In the genomic region with DNA sequence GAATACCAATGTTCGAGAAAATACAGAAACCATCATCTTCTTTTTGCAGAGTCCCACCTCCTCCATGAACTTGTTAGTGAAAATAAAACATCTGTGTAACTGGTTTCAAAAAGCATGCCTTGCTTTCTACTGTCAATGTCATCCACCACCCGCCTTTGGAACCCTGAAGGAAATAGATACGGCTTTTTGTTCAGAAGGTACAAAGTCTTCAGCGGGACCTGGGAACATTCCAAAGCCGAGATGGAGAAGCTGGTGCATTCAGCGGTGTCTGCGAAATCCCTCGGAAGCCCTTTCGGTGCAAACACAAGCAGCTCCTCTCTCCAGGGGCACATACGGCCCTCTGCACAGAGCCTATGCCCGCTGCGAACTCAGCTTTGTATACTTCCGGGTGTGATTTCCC, we compare ENCODE assay signal across 29 cellular contexts.
"Had no signal": no experiment of that assay in that cellular context is flagged by ENCODE, and none has a peak within 500 bp of the region (broad histone marks: within the 10 kb centered on the region; RNA-seq: fewer than 3 reads in every experiment).

No MANE protein-coding gene starts in this region.

- H3K9me3 ChIP-seq: ovary, psoas muscle, right lobe of liver, sigmoid colon, spleen, stomach, thoracic aorta, thyroid gland, tibial nerve, upper lobe of left lung, vagina had no signal

- ATAC-seq: naive thymus-derived CD8-positive, alpha-beta T cell; natural killer cell treated with Interleukin-12 subunit alpha and Interleukin-12 subunit beta and Interleukin-15 and Interleukin-18, amount 100 ng/mL, for 72 hours; psoas muscle; right cardiac atrium; right lobe of liver; stimulated activated effector memory CD8-positive, alpha-beta T cell treated with anti-CD3 and anti-CD28 coated beads, Interleukin-12 subunit alpha, Interleukin-12 subunit beta, amount 100 ng/mL, for 72 hours; stimulated activated naive B cell treated with anti-CD40 and anti-IgM and Interleukin-4, amounts not matched to agents 10 μg/mL and 1 μg/mL and 100 μg/mL, for 72 hours had no signal

- H2AFZ ChIP-seq: neural progenitor cell, parathyroid adenoma had no signal

- H3K36me3 ChIP-seq: neural progenitor cell, ovary, right lobe of liver, sigmoid colon, spleen, stomach, thoracic aorta, thyroid gland, tibial nerve, upper lobe of left lung, vagina had no signal

- H3K9ac ChIP-seq: neural progenitor cell, parathyroid adenoma had no signal

- H3K9me3 Mint-ChIP-seq: natural killer cell treated with Interleukin-12 subunit alpha and Interleukin-12 subunit beta and Interleukin-15 and Interleukin-18, amount 100 ng/mL, for 72 hours; neural progenitor cell; stimulated activated effector memory CD8-positive, alpha-beta T cell treated with anti-CD3 and anti-CD28 coated beads, Interleukin-12 subunit alpha, Interleukin-12 subunit beta, amount 100 ng/mL, for 72 hours; stimulated activated naive B cell treated with anti-CD40 and anti-IgM and Interleukin-4, amounts not matched to agents 10 μg/mL and 1 μg/mL and 100 μg/mL, for 72 hours; stimulated activated naive CD8-positive, alpha-beta T cell treated with anti-CD3 and anti-CD28 coated beads, Interleukin-15, Interleukin-2, amounts not matched to agents 100 ng/mL and 50 ng/mL, for 24 hours had no signal

- H3K36me3 Mint-ChIP-seq: naive thymus-derived CD8-positive, alpha-beta T cell; natural killer cell treated with Interleukin-12 subunit alpha and Interleukin-12 subunit beta and Interleukin-15 and Interleukin-18, amount 100 ng/mL, for 72 hours; neural progenitor cell; stimulated activated effector memory CD8-positive, alpha-beta T cell treated with anti-CD3 and anti-CD28 coated beads, Interleukin-12 subunit alpha, Interleukin-12 subunit beta, amount 100 ng/mL, for 72 hours; stimulated activated naive B cell treated with anti-CD40 and anti-IgM and Interleukin-4, amounts not matched to agents 10 μg/mL and 1 μg/mL and 100 μg/mL, for 72 hours had no signal

- H3K27ac Mint-ChIP-seq: naive thymus-derived CD8-positive, alpha-beta T cell; natural killer cell treated with Interleukin-12 subunit alpha and Interleukin-12 subunit beta and Interleukin-15 and Interleukin-18, amount 100 ng/mL, for 72 hours; neural progenitor cell; progenitor cell of endocrine pancreas; stimulated activated effector memory CD8-positive, alpha-beta T cell treated with anti-CD3 and anti-CD28 coated beads, Interleukin-12 subunit alpha, Interleukin-12 subunit beta, amount 100 ng/mL, for 72 hours; stimulated activated naive B cell treated with anti-CD40 and anti-IgM and Interleukin-4, amounts not matched to agents 10 μg/mL and 1 μg/mL and 100 μg/mL, for 72 hours; stimulated activated naive CD8-positive, alpha-beta T cell treated with anti-CD3 and anti-CD28 coated beads, Interleukin-15, Interleukin-2, amounts not matched to agents 100 ng/mL and 50 ng/mL, for 24 hours had no signal

- H3K27me3 ChIP-seq: neural progenitor cell, ovary, right lobe of liver, sigmoid colon, stomach, thyroid gland, tibial nerve, upper lobe of left lung, vagina had no signal

- DNase-seq: naive thymus-derived CD8-positive, alpha-beta T cell; occipital lobe; ovary; posterior cingulate gyrus; psoas muscle; right cardiac atrium; right lobe of liver; sigmoid colon; spleen; stimulated activated CD4-positive, alpha-beta T cell treated with anti-CD3 and anti-CD28 coated beads, Interleukin-12 subunit alpha, Interleukin-12 subunit beta, amount 100 ng/mL, for 4 hours; stimulated activated CD4-positive, alpha-beta T cell treated with anti-CD3 and anti-CD28 coated beads, Interleukin-1b, Interleukin-23, amount 100 ng/mL, for 48 hours; stimulated activated CD4-positive, alpha-beta T cell treated with anti-CD3 and anti-CD28 coated beads, Interleukin-4, amount 100 ng/mL, for 1 hour; stimulated activated CD4-positive, alpha-beta T cell treated with anti-CD3 and anti-CD28 coated beads, Interleukin-4, amount 100 ng/mL, for 4 hours; stimulated activated naive B cell treated with anti-CD40 and anti-IgM and Interleukin-4, amounts not matched to agents 10 μg/mL and 1 μg/mL and 100 μg/mL, for 72 hours; stimulated activated naive CD4-positive, alpha-beta T cell treated with Interleukin-2 at 50 U/mL for 16 hours; stomach; thyroid gland; trophoblast cell; upper lobe of left lung had no signal

- H3K4me3 ChIP-seq: neural progenitor cell, ovary, psoas muscle, right lobe of liver, sigmoid colon, smooth muscle cell, spleen, stomach, thoracic aorta, thyroid gland, tibial nerve, upper lobe of left lung, vagina had no signal

- H3K4me1 ChIP-seq: neural progenitor cell, parathyroid adenoma, psoas muscle, right lobe of liver, sigmoid colon, stomach, thyroid gland, tibial nerve, upper lobe of left lung, vagina had no signal

- H3K4me3 Mint-ChIP-seq: naive thymus-derived CD8-positive, alpha-beta T cell; natural killer cell treated with Interleukin-12 subunit alpha and Interleukin-12 subunit beta and Interleukin-15 and Interleukin-18, amount 100 ng/mL, for 72 hours; neural progenitor cell; stimulated activated effector memory CD8-positive, alpha-beta T cell treated with anti-CD3 and anti-CD28 coated beads, Interleukin-12 subunit alpha, Interleukin-12 subunit beta, amount 100 ng/mL, for 72 hours; stimulated activated naive B cell treated with anti-CD40 and anti-IgM and Interleukin-4, amounts not matched to agents 10 μg/mL and 1 μg/mL and 100 μg/mL, for 72 hours; stimulated activated naive CD8-positive, alpha-beta T cell treated with anti-CD3 and anti-CD28 coated beads, Interleukin-15, Interleukin-2, amounts not matched to agents 100 ng/mL and 50 ng/mL, for 24 hours had no signal

- H3K79me2 ChIP-seq: parathyroid adenoma had no signal

- H3K4me1 Mint-ChIP-seq: naive thymus-derived CD8-positive, alpha-beta T cell; stimulated activated effector memory CD8-positive, alpha-beta T cell treated with anti-CD3 and anti-CD28 coated beads, Interleukin-12 subunit alpha, Interleukin-12 subunit beta, amount 100 ng/mL, for 72 hours; stimulated activated naive B cell treated with anti-CD40 and anti-IgM and Interleukin-4, amounts not matched to agents 10 μg/mL and 1 μg/mL and 100 μg/mL, for 72 hours had no signal

- H3K4me2 ChIP-seq: neural progenitor cell, smooth muscle cell had no signal

- H3K27ac ChIP-seq: neural progenitor cell, ovary, parathyroid adenoma, psoas muscle, right lobe of liver, sigmoid colon, spleen, stomach, thoracic aorta, thyroid gland, tibial nerve, upper lobe of left lung, vagina had no signal

- H3K27me3 Mint-ChIP-seq: stimulated activated naive B cell treated with anti-CD40 and anti-IgM and Interleukin-4, amounts not matched to agents 10 μg/mL and 1 μg/mL and 100 μg/mL, for 72 hours; stimulated activated naive CD8-positive, alpha-beta T cell treated with anti-CD3 and anti-CD28 coated beads, Interleukin-15, Interleukin-2, amounts not matched to agents 100 ng/mL and 50 ng/mL, for 24 hours had no signal
